In the genomic region with DNA sequence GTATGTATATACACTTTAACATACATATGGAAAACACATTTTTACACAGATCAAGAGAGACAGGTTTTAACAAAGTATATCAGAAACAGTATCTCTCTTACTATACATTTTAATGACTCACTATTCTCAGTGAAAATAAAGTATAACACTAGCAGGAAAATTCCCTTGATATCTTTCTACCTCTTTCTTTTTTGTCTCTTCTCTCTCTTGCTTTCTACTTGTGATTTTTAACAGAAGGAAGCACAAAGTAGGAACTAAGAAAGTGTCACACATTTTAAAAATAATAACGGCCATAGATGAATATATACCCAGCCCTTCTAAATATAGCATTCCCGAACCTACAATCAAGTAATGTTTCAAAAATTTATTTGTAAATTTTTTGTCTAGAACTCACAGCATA, we compare ENCODE assay signal across 11 cellular contexts. TPM values are rescaled to one million over a fixed set of nuclear protein-coding genes. Genes with fewer than 3 reads are reported as not detected.
A peak's percentile ranks its signal among the peaks of the same experiment; 100 is the strongest.
DNase-seq lines count a peak whose midpoint lies in the region; ATAC-seq lines count a peak whose summit lies in the region.
"Had no signal": no experiment of that assay in that cellular context is flagged by ENCODE, and none has a peak within 500 bp of the region (broad histone marks: within the 10 kb centered on the region; RNA-seq: fewer than 3 reads in every experiment).

No MANE protein-coding gene starts in this region.

- H3K27ac ChIP-seq in SK-N-MC: peak overlapping the region; percentile 66
- peak overlapping the region; percentile 80 for H3K27ac ChIP-seq in epithelial cell of prostate
- peak overlapping the region; percentile 7 for H3K27ac ChIP-seq in skeletal muscle tissue (ENCODE audit: low read depth, low read length)
- H3K27ac ChIP-seq: prostate gland, SJSA1 had no signal

- DNase-seq in SK-N-MC (ENCODE audit: low read depth, low spot score): no peak
- DNase-seq in epithelial cell of prostate (ENCODE audit: low read depth, low spot score): no peak
- no peak for DNase-seq in NCI-H2107 treated with DMSO at 0.1 percent for 48 hours (lab: John Stamatoyannopoulos, UW; ENCODE audit: unreplicated experiment)
- DNase-seq in occipital lobe (lab: John Stamatoyannopoulos, UW): no peak
- DNase-seq: GDM1 had no signal

- ATAC-seq in HG03439 (IDR thresholded peaks at IDR 0.05; ENCODE audit: unreplicated experiment): no peak
- ATAC-seq in GM19463 (IDR thresholded peaks at IDR 0.05; ENCODE audit: unreplicated experiment): no peak

- H3K4me1 ChIP-seq in skeletal muscle tissue (ENCODE audit: control insufficient read depth in 3 of 3, insufficient read depth in 3 of 3, low read length in 3 of 3): peaks cover 3 to 9% (median 5%) of the 10 kb centered on the region in 3 donors
- H3K4me1 ChIP-seq: prostate gland had no signal

- H3K4me3 ChIP-seq in GM08714 (ENCODE audit: low read length) (peak overlapping the region; percentile 27; the same call in 1 of the 2 replicates), SK-N-MC (no peak overlapping the region), skeletal muscle tissue (ENCODE audit: low read length in 3 of 3) (no peak overlapping the region)
- H3K4me3 ChIP-seq: prostate gland, SJSA1 had no signal

- H3K9ac ChIP-seq in SK-N-MC (ENCODE audit: insufficient read length) (peak overlapping the region; percentile 1), skeletal muscle tissue (ENCODE audit: low read depth in 1 of 3, low read length in 3 of 3) (no peak overlapping the region)

- no peaks in the 10 kb centered on the region for H3K9me3 ChIP-seq in SK-N-MC (ENCODE audit: low read depth, low read length)
- no peaks in the 10 kb centered on the region for H3K9me3 ChIP-seq in skeletal muscle tissue (ENCODE audit: control insufficient read depth in 3 of 3, low read length in 3 of 3)
- H3K9me3 ChIP-seq: prostate gland, SJSA1 had no signal

- H3K27me3 ChIP-seq in skeletal muscle tissue (ENCODE audit: control insufficient read depth in 3 of 3, insufficient read depth in 3 of 3, low read length in 3 of 3): no peaks in the 10 kb centered on the region
- H3K27me3 ChIP-seq: SJSA1 had no signal

- H3K36me3 ChIP-seq in SK-N-MC (ENCODE audit: insufficient read depth, low read length): no peaks in the 10 kb centered on the region
- H3K36me3 ChIP-seq in skeletal muscle tissue (ENCODE audit: control insufficient read depth in 3 of 3, insufficient read depth in 3 of 3, low read length in 3 of 3): no peaks in the 10 kb centered on the region
- H3K36me3 ChIP-seq: prostate gland, SJSA1 had no signal

RNA-seq across cellular contexts. Expression of a gene that starts 4.8 kb away (rescaled TPM):
- total RNA-seq in skeletal muscle tissue (30.8 TPM), occipital lobe (76.6 TPM)

Comparison
In these comparisons a context has a peak if more than half of its experiments do, and no peak if none do; other contexts are left out.
1. H3K27ac ChIP-seq: peak in every context shown above with its lines; median percentile 80 in epithelial cell of prostate; 66 in SK-N-MC; 7 in skeletal muscle tissue.